Comparison of ENCODE assay signal across 8 cellular contexts in genomic region chr17:64343833-64344637, GRCh38. TPM values are rescaled to one million over a fixed set of nuclear protein-coding genes. Genes with fewer than 3 reads are reported as not detected.
DNase-seq lines count a peak whose midpoint lies in the region; ATAC-seq and TF ChIP-seq lines count a peak whose summit lies in the region.

No MANE protein-coding gene starts in this region.

- H3K27ac Mint-ChIP-seq in CD4-positive, CD25-positive, alpha-beta regulatory T cell = peak overlapping the region in 2 of 3 donors; percentile 56 to 69
- H3K27ac Mint-ChIP-seq in activated CD8-positive, alpha-beta memory T cell treated with anti-CD3 and anti-CD28 coated beads, Interleukin-2, amount 10 ng/mL, durations not matched to agents 7 days and 5 days = no peak overlapping the region
- H3K27ac Mint-ChIP-seq in osteocyte (ENCODE audit: unreplicated experiment) = no peak overlapping the region

- no peaks in the 10 kb centered on the region for H3K36me3 ChIP-seq in CD4-positive, CD25-positive, alpha-beta regulatory T cell (ENCODE audit: control insufficient read depth, insufficient read depth, low read length)
- H3K36me3 ChIP-seq in osteoblast (ENCODE audit: insufficient read depth, low read length) = no peaks in the 10 kb centered on the region

- H3K4me1 Mint-ChIP-seq in CD4-positive, CD25-positive, alpha-beta regulatory T cell = peaks cover 0 to 25% (median 6%) of the 10 kb centered on the region in 4 donors
- H3K4me1 Mint-ChIP-seq in activated CD8-positive, alpha-beta memory T cell treated with anti-CD3 and anti-CD28 coated beads, Interleukin-2, amount 10 ng/mL, durations not matched to agents 7 days and 5 days = peaks cover 8% of the 10 kb centered on the region
- H3K4me1 Mint-ChIP-seq in osteocyte (ENCODE audit: unreplicated experiment) = peaks cover 5% of the 10 kb centered on the region

- H3K9me3 Mint-ChIP-seq in CD4-positive, CD25-positive, alpha-beta regulatory T cell = no peaks in the 10 kb centered on the region
- no peaks in the 10 kb centered on the region for H3K9me3 Mint-ChIP-seq in activated CD8-positive, alpha-beta memory T cell treated with anti-CD3 and anti-CD28 coated beads, Interleukin-2, amount 10 ng/mL, durations not matched to agents 7 days and 5 days (ENCODE audit: low read depth)
- no peaks in the 10 kb centered on the region for H3K9me3 Mint-ChIP-seq in osteocyte (ENCODE audit: unreplicated experiment)

- no peak overlapping the region for H3K4me3 Mint-ChIP-seq in CD4-positive, CD25-positive, alpha-beta regulatory T cell
- no peak overlapping the region for H3K4me3 Mint-ChIP-seq in activated CD8-positive, alpha-beta memory T cell treated with anti-CD3 and anti-CD28 coated beads, Interleukin-2, amount 10 ng/mL, durations not matched to agents 7 days and 5 days
- H3K4me3 Mint-ChIP-seq in osteocyte (ENCODE audit: unreplicated experiment) = no peak overlapping the region

- H3K79me2 ChIP-seq in osteoblast (ENCODE audit: insufficient read depth, low read length) = no peaks in the 10 kb centered on the region

- H2AFZ ChIP-seq in osteoblast (ENCODE audit: low read length) = no peak overlapping the region

- ATAC-seq in CD4-positive, CD25-positive, alpha-beta regulatory T cell (ENCODE audit: low read depth in 2 of 2) = no peak
- peak; percentile 19 for ATAC-seq in foreskin keratinocyte
- ATAC-seq in activated CD8-positive, alpha-beta memory T cell treated with anti-CD3 and anti-CD28 coated beads, Interleukin-2, amount 10 ng/mL, durations not matched to agents 7 days and 5 days = no peak
- ATAC-seq in GM18520 (IDR thresholded peaks at IDR 0.05; ENCODE audit: unreplicated experiment) = no peak

- peaks cover 5% of the 10 kb centered on the region for H3K4me1 ChIP-seq in CD4-positive, CD25-positive, alpha-beta regulatory T cell (ENCODE audit: control insufficient read depth, insufficient read depth, low read length, poor library complexity, severe bottlenecking)
- H3K4me1 ChIP-seq in foreskin keratinocyte (no peaks in the 10 kb centered on the region), osteoblast (ENCODE audit: insufficient read depth, low read length) (peaks cover 25% of the 10 kb centered on the region)

- CTCF ChIA-PET in activated CD8-positive, alpha-beta memory T cell treated with anti-CD3 and anti-CD28 coated beads, Interleukin-2, amount 10 ng/mL, durations not matched to agents 7 days and 5 days (lab: Charles Lee) = interaction anchor here (1.2 to 2.7 kb wide), 3 partner anchors 23 to 76 kb away, joined by 3 to 10 read pairs (median 6); no protein-coding TSS in a partner anchor

- no peak overlapping the region for H3K27ac ChIP-seq in CD4-positive, CD25-positive, alpha-beta regulatory T cell (ENCODE audit: insufficient read depth, low read length, poor library complexity, severe bottlenecking)
- H3K27ac ChIP-seq in foreskin keratinocyte (no peak overlapping the region), osteoblast (ENCODE audit: low read depth, low read length) (peak overlapping the region; percentile 35)

- DNase-seq in CD4-positive, CD25-positive, alpha-beta regulatory T cell = peak in 1 of 3 donors; percentile 12
- peak; percentile 35 for DNase-seq in NCI-H1105 (lab: John Stamatoyannopoulos, UW)
- DNase-seq in activated CD4-positive, alpha-beta T cell treated with anti-CD3 and anti-CD28 coated beads, Interleukin-2, amount 50 U/mL, for 4 hours = peak; percentile 7 to 13
- peak in 1 of 2 donors; percentile 10 for DNase-seq in foreskin keratinocyte
- DNase-seq in osteoblast (ENCODE audit: insufficient read length, low spot score, missing footprints) = peak; percentile 94
- no peak for DNase-seq in activated CD8-positive, alpha-beta memory T cell treated with anti-CD3 and anti-CD28 coated beads, Interleukin-2, amount 10 ng/mL, durations not matched to agents 7 days and 5 days
- no peak for DNase-seq in osteocyte (ENCODE audit: extremely low spot score, unreplicated experiment)

- TF ChIP-seq CTCF in foreskin keratinocyte (conservative IDR thresholded peaks at IDR 0.05) (no peak), osteoblast (IDR thresholded peaks at IDR 0.05; ENCODE audit: extremely low read depth, low read depth, low read length) (no peak), osteocyte (IDR thresholded peaks at IDR 0.05) (no peak)

- H3K36me3 Mint-ChIP-seq in CD4-positive, CD25-positive, alpha-beta regulatory T cell = no peaks in the 10 kb centered on the region
- peaks cover 15% of the 10 kb centered on the region for H3K36me3 Mint-ChIP-seq in activated CD8-positive, alpha-beta memory T cell treated with anti-CD3 and anti-CD28 coated beads, Interleukin-2, amount 10 ng/mL, durations not matched to agents 7 days and 5 days
- H3K36me3 Mint-ChIP-seq in osteocyte (ENCODE audit: unreplicated experiment) = no peaks in the 10 kb centered on the region

- no peaks in the 10 kb centered on the region for H3K27me3 ChIP-seq in CD4-positive, CD25-positive, alpha-beta regulatory T cell (ENCODE audit: control insufficient read depth, insufficient read depth, low read length)
- H3K27me3 ChIP-seq in foreskin keratinocyte (peaks cover 6% of the 10 kb centered on the region), osteoblast (ENCODE audit: insufficient read depth, low read length) (no peaks in the 10 kb centered on the region)

- H3K4me2 ChIP-seq in osteoblast (ENCODE audit: insufficient read depth, low read length) = peak overlapping the region; percentile 14

- no peak overlapping the region for H3K4me3 ChIP-seq in CD4-positive, CD25-positive, alpha-beta regulatory T cell (ENCODE audit: low read depth, low read length)
- H3K4me3 ChIP-seq in osteoblast (ENCODE audit: insufficient read depth, low read length) = no peak overlapping the region

- H3K9me3 ChIP-seq in CD4-positive, CD25-positive, alpha-beta regulatory T cell (ENCODE audit: control insufficient read depth in 2 of 2, low read length in 2 of 2) = no peaks in the 10 kb centered on the region
- no peaks in the 10 kb centered on the region for H3K9me3 ChIP-seq in osteoblast (ENCODE audit: low read depth, low read length)

- H4K20me1 ChIP-seq in osteoblast (ENCODE audit: insufficient read depth, low read length) = no peaks in the 10 kb centered on the region

- H3K27me3 Mint-ChIP-seq in CD4-positive, CD25-positive, alpha-beta regulatory T cell = no peaks in the 10 kb centered on the region
- no peaks in the 10 kb centered on the region for H3K27me3 Mint-ChIP-seq in activated CD8-positive, alpha-beta memory T cell treated with anti-CD3 and anti-CD28 coated beads, Interleukin-2, amount 10 ng/mL, durations not matched to agents 7 days and 5 days
- H3K27me3 Mint-ChIP-seq in osteocyte (ENCODE audit: unreplicated experiment) = peaks cover 6% of the 10 kb centered on the region

RNA-seq across cellular contexts. Expression of gene PECAM1, which starts 46.6 kb away (rescaled TPM):
- 8.8 TPM for total RNA-seq in CD4-positive, CD25-positive, alpha-beta regulatory T cell
- 10 to 100 TPM in 2 of 4 donors, 1 to 10 TPM in 2; 4.0 to 22.9 (median 13.3) TPM for polyA plus RNA-seq in CD4-positive, CD25-positive, alpha-beta regulatory T cell
- total RNA-seq in foreskin keratinocyte (not detected in 2 replicates), osteoblast (0.29 and 0.36 TPM in 2 replicates), osteocyte (not detected in 2 replicates)
- not detected in 2 replicates for polyA plus RNA-seq in foreskin keratinocyte
- 100 to 1,000 TPM; 116 to 124 TPM for total RNA-seq in activated CD8-positive, alpha-beta memory T cell treated with anti-CD3 and anti-CD28 coated beads, Interleukin-2, amount 10 ng/mL, durations not matched to agents 7 days and 5 days

Comparison
In these comparisons a context has a peak if more than half of its experiments do, and no peak if none do; other contexts are left out.
1. DNase-seq: peak in NCI-H1105 (single experiment), activated CD4-positive, alpha-beta T cell treated with anti-CD3 and anti-CD28 coated beads, Interleukin-2, amount 50 U/mL, for 4 hours (2 of 2) and osteoblast (single experiment); none in activated CD8-positive, alpha-beta memory T cell treated with anti-CD3 and anti-CD28 coated beads, Interleukin-2, amount 10 ng/mL, durations not matched to agents 7 days and 5 days (single experiment) and osteocyte (single experiment).
2. H3K27ac Mint-ChIP-seq: peak in CD4-positive, CD25-positive, alpha-beta regulatory T cell (2 of 3); none in activated CD8-positive, alpha-beta memory T cell treated with anti-CD3 and anti-CD28 coated beads, Interleukin-2, amount 10 ng/mL, durations not matched to agents 7 days and 5 days (single experiment) and osteocyte (single experiment).
3. RNA of gene PECAM1, which starts 46.6 kb away (total RNA-seq): 116 to 124 TPM in activated CD8-positive, alpha-beta memory T cell treated with anti-CD3 and anti-CD28 coated beads, Interleukin-2, amount 10 ng/mL, durations not matched to agents 7 days and 5 days; 8.8 TPM in CD4-positive, CD25-positive, alpha-beta regulatory T cell (single experiment), 0.29 to 0.36 TPM in osteoblast, not detected in osteocyte and not detected in foreskin keratinocyte; every median in the first group is over 10 times any median in the second.